ENCODE assay signal across 19 cellular contexts in genomic region chr6:24238700-24239099, GRCh38.
"Had no signal": no experiment of that assay in that cellular context is flagged by ENCODE, and none has a peak within 500 bp of the region (broad histone marks: within the 10 kb centered on the region; RNA-seq: fewer than 3 reads in every experiment).

No MANE protein-coding gene starts in this region.

- DNase-seq: colonic mucosa; cortex of kidney; effector CD4-positive, alpha-beta T cell; effector memory CD4-positive, alpha-beta T cell; foreskin melanocyte; gastrocnemius medialis; glutamatergic neuron; head of caudate nucleus; heart right ventricle; hippocampal formation; left cardiac atrium; left lung; left ventricle myocardium superior; lower lobe of right lung; mesenchymal stem cell; mucosa of descending colon had no signal

- H3K4me3 ChIP-seq: colonic mucosa, esophagus muscularis mucosa, gastrocnemius medialis, heart right ventricle, left lung, lower lobe of right lung, mucosa of descending colon had no signal

- H3K4me3 Mint-ChIP-seq: dendritic cell treated with granulocyte-macrophage colony-stimulating factor and Interleukin-4, amounts not matched to agents 40 ng/mL and 50 ng/mL, for 4 days; mesothelial cell of epicardium had no signal

- H3K27ac ChIP-seq: colonic mucosa, esophagus muscularis mucosa, gastrocnemius medialis, heart right ventricle, left lung, lower lobe of right lung had no signal

- H3K27me3 ChIP-seq: colonic mucosa, esophagus muscularis mucosa, gastrocnemius medialis, heart right ventricle, left lung had no signal

- H3K27ac Mint-ChIP-seq: dendritic cell treated with granulocyte-macrophage colony-stimulating factor and Interleukin-4, amounts not matched to agents 40 ng/mL and 50 ng/mL, for 4 days; mesothelial cell of epicardium had no signal

- ATAC-seq: gastrocnemius medialis, heart right ventricle, left cardiac atrium, left lung, left ventricle myocardium superior, lower lobe of right lung, mucosa of descending colon had no signal

- H3K9me3 ChIP-seq: colonic mucosa, esophagus muscularis mucosa, gastrocnemius medialis, heart right ventricle, left lung, lower lobe of right lung, mucosa of descending colon had no signal

- H3K36me3 ChIP-seq: colonic mucosa, esophagus muscularis mucosa, gastrocnemius medialis, heart right ventricle, left lung, lower lobe of right lung had no signal

- H3K4me1 ChIP-seq: colonic mucosa, gastrocnemius medialis, heart right ventricle, left lung, lower lobe of right lung had no signal
